In the genomic region with DNA sequence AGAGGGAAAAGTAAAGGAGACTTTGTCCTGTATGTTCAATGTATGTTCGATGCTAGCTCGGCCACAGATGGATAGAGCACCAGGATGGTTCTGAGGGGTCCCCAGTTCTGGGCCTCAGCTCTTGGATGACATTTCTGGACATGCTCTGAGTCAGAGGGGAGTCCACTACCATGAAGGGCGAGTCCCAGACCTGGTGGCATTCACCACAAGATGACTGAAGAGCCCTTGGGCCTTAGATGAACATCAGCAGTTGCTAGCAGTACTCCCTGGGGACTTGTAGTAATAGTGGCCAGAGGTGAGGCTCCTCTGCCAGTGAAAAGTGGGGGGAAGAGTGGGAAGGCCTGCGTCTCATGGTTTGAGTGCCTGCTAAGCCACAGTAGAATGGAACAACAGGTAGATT, we compare ENCODE assay signal across 14 cellular contexts.
A peak's percentile ranks its signal among the peaks of the same experiment; 100 is the strongest.
DNase-seq lines count a peak whose midpoint lies in the region; ATAC-seq and TF ChIP-seq lines count a peak whose summit lies in the region.
"Had no signal": no experiment of that assay in that cellular context is flagged by ENCODE, and none has a peak within 500 bp of the region (broad histone marks: within the 10 kb centered on the region; RNA-seq: fewer than 3 reads in every experiment).

No MANE protein-coding gene starts in this region.

- H3K36me3 ChIP-seq in BLaER1 treated with 17β-estradiol and CSF1 and Interleukin-3, amounts not matched to agents 10 nM and 100 nM, result peaks cover 0 to 2% (median 0%) of the 10 kb centered on the region in 11 experiments; a peak in 1 of 22 replicates
- H3K36me3 ChIP-seq in trophoblast cell (ENCODE audit: control insufficient read depth in 1 of 2, insufficient read depth in 2 of 2, low read length in 2 of 2) (peaks cover 0 to 1% of the 10 kb centered on the region in 2 experiments), MM.1S (replicated peaks; ENCODE audit: insufficient read depth, low read length) (no peaks in the 10 kb centered on the region)

- H3K79me1 ChIP-seq in trophoblast cell (ENCODE audit: low read length), result peaks cover 18% of the 10 kb centered on the region

- no peak overlapping the region for H4K91ac ChIP-seq in trophoblast cell (ENCODE audit: low read depth, low read length)

- peaks cover 21 to 55% (median 52%) of the 10 kb centered on the region in 10 experiments for H3K4me1 ChIP-seq in BLaER1 treated with 17β-estradiol and CSF1 and Interleukin-3, amounts not matched to agents 10 nM and 100 nM
- H3K4me1 ChIP-seq in trophoblast cell (ENCODE audit: control insufficient read depth in 1 of 2, insufficient read depth in 2 of 2, low read length in 2 of 2) (peaks cover 12 to 14% of the 10 kb centered on the region in 2 experiments), MM.1S (ENCODE audit: low read length) (no peaks in the 10 kb centered on the region)

- no peak overlapping the region for H3K23ac ChIP-seq in trophoblast cell (ENCODE audit: low read length)

- peak overlapping the region; percentile 2 for H2BK12ac ChIP-seq in trophoblast cell (ENCODE audit: low read length)

- no peak overlapping the region for H3K4me3 ChIP-seq in BLaER1 treated with 17β-estradiol and CSF1 and Interleukin-3, amounts not matched to agents 10 nM and 100 nM
- H3K4me3 ChIP-seq in trophoblast cell (ENCODE audit: low read depth, low read length), result no peak overlapping the region
- no peak overlapping the region for H3K4me3 ChIP-seq in MM.1S (ENCODE audit: low read length)
- H3K4me3 ChIP-seq: GM23248 had no signal

- DNase-seq in M059J (ENCODE audit: low read depth), result peak; percentile 7
- DNase-seq in trophoblast cell, result no peak
- DNase-seq in NCI-H510A treated with DMSO at 0.1 percent for 48 hours (lab: John Stamatoyannopoulos, UW), result no peak
- no peak for DNase-seq in NCI-H1436 treated with DMSO at 0.1 percent for 48 hours (lab: John Stamatoyannopoulos, UW)
- no peak for DNase-seq in MM.1S
- DNase-seq: CD4-positive, alpha-beta memory T cell; DMS79 treated with DMSO at 0.1 percent for 48 hours; GF-D8; GM23248; HCEC 1CT had no signal

- H3K14ac ChIP-seq in trophoblast cell (ENCODE audit: low read length), result no peak overlapping the region

- no peak overlapping the region for H3K27ac ChIP-seq in BLaER1 treated with 17β-estradiol and CSF1 and Interleukin-3, amounts not matched to agents 10 nM and 100 nM
- H3K27ac ChIP-seq in trophoblast cell (ENCODE audit: low read depth, low read length) (no peak overlapping the region), MM.1S (ENCODE audit: low read length) (no peak overlapping the region)
- H3K27ac ChIP-seq: GM23248, HL-60 had no signal

- no peak overlapping the region for H3K9ac ChIP-seq in BLaER1 treated with 17β-estradiol and CSF1 and Interleukin-3, amounts not matched to agents 10 nM and 100 nM
- H3K9ac ChIP-seq in trophoblast cell (ENCODE audit: low read length) (no peak overlapping the region), MM.1S (ENCODE audit: low read length) (no peak overlapping the region)
- H3K9ac ChIP-seq: GM23248 had no signal

- no peaks in the 10 kb centered on the region for H3F3A ChIP-seq in MM.1S (ENCODE audit: insufficient read depth, low read length)

- H3K27me3 ChIP-seq in BLaER1 treated with 17β-estradiol and CSF1 and Interleukin-3, amounts not matched to agents 10 nM and 100 nM, result no peaks in the 10 kb centered on the region
- H3K27me3 ChIP-seq in trophoblast cell (ENCODE audit: insufficient read depth, low read length) (no peaks in the 10 kb centered on the region), MM.1S (replicated peaks; ENCODE audit: insufficient read depth, low read length) (no peaks in the 10 kb centered on the region)

- H3K9me2 ChIP-seq in MM.1S (replicated peaks; ENCODE audit: insufficient read depth, low read length), result no peaks in the 10 kb centered on the region

- ATAC-seq in esophagus mucosa (peak; percentile 30), GM21381 (IDR thresholded peaks at IDR 0.05; ENCODE audit: unreplicated experiment) (no peak)

- H3K4me2 ChIP-seq in BLaER1 treated with 17β-estradiol and CSF1 and Interleukin-3, amounts not matched to agents 10 nM and 100 nM, result peak overlapping the region in 9 of 11 experiments; percentile 16 to 93 (median 85); a peak in 16 of 22 replicates
- H3K4me2 ChIP-seq in trophoblast cell (ENCODE audit: low read length), result no peak overlapping the region
- H3K4me2 ChIP-seq in MM.1S (ENCODE audit: low read depth, low read length), result no peak overlapping the region

- H2BK5ac ChIP-seq in trophoblast cell (ENCODE audit: low read depth, low read length, poor library complexity), result no peak overlapping the region

- no peak overlapping the region for H4K12ac ChIP-seq in trophoblast cell (ENCODE audit: low read depth, low read length)

- H2AFZ ChIP-seq in trophoblast cell (ENCODE audit: insufficient read depth, low read length, poor library complexity) (no peak overlapping the region), MM.1S (ENCODE audit: low read length) (no peak overlapping the region)
- H2AFZ ChIP-seq: GM23248 had no signal

- no peaks in the 10 kb centered on the region for H4K20me1 ChIP-seq in BLaER1 treated with 17β-estradiol and CSF1 and Interleukin-3, amounts not matched to agents 10 nM and 100 nM
- H4K20me1 ChIP-seq in MM.1S (ENCODE audit: insufficient read depth, low read length), result no peaks in the 10 kb centered on the region

- H3K18ac ChIP-seq in trophoblast cell (ENCODE audit: low read length), result no peak overlapping the region

- whole genome bisulfite sequencing in trophoblast cell (ENCODE audit: extremely low coverage, insufficient coverage, insufficient read length), result no CpG with 5 or more reads among the region's 4 CpGs

- H2BK120ac ChIP-seq in trophoblast cell (ENCODE audit: insufficient read depth, low read length, poor library complexity), result peak overlapping the region; percentile 3

- peaks cover 19 to 24% (median 21%) of the 10 kb centered on the region in 11 experiments for H3K9me3 ChIP-seq in BLaER1 treated with 17β-estradiol and CSF1 and Interleukin-3, amounts not matched to agents 10 nM and 100 nM (replicated peaks in 1 of 11)
- H3K9me3 ChIP-seq in trophoblast cell (ENCODE audit: insufficient read depth, low read depth, low read length) (no peaks in the 10 kb centered on the region), MM.1S (replicated peaks; ENCODE audit: insufficient read depth, low read length) (no peaks in the 10 kb centered on the region)

- TF ChIP-seq CTCF in MM.1S (IDR thresholded peaks at IDR 0.05; ENCODE audit: low read length), result no peak

- no peak overlapping the region for H2AK5ac ChIP-seq in trophoblast cell (ENCODE audit: low read length)

- no peak overlapping the region for H3K4ac ChIP-seq in trophoblast cell (ENCODE audit: low read depth, low read length)

- no peak overlapping the region for H4K8ac ChIP-seq in trophoblast cell (ENCODE audit: low read depth, low read length)

- H3K79me2 ChIP-seq in trophoblast cell (ENCODE audit: control insufficient read depth, insufficient read depth, low read length, poor library complexity), result peaks cover 3% of the 10 kb centered on the region
- H3K79me2 ChIP-seq in MM.1S (ENCODE audit: low read length), result no peaks in the 10 kb centered on the region

Comparison
In these comparisons a context has a peak if more than half of its experiments do, and no peak if none do; other contexts are left out.
1. H3K4me2 ChIP-seq: peak in BLaER1 treated with 17β-estradiol and CSF1 and Interleukin-3, amounts not matched to agents 10 nM and 100 nM (9 of 11); none in trophoblast cell (single experiment) and MM.1S (single experiment).